Comparison of ENCODE assay signal across 27 cellular contexts in the genomic region with DNA sequence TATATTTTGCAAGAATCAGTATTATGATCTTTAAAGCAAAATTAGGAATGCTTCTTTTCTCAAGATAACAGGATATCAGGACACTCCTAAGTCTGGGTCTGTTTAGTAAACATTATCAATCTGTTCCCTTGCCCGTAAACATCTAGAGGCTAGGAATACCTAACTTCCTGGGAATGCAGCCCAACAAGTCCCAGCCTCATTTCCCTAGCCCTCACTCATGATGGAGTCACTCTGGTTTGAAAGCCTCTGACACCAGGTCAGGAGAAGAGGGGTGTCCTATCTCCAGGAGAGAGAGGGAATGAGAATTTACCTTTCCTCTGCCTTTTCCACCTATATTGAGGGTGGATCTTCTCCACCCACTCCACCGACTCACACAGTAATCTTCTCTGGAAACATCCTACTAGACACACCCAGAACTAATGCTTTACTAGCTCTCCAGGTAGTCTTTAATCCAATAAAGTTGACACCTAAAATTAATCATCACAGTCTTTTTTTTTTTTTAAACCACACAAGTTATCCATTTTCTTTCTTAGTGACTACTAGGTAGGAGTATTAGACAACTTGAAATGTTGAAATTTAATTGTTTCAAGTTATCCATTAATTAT.
"Had no signal": no experiment of that assay in that cellular context is flagged by ENCODE, and none has a peak within 500 bp of the region (broad histone marks: within the 10 kb centered on the region; RNA-seq: fewer than 3 reads in every experiment).

No MANE protein-coding gene starts in this region.

- H3K4me2 ChIP-seq: neural progenitor cell had no signal

- H3K27me3 ChIP-seq: brain microvascular endothelial cell, neural progenitor cell, right atrium auricular region, suprapubic skin, tibial artery had no signal

- H3K36me3 ChIP-seq: brain microvascular endothelial cell, neural progenitor cell, right atrium auricular region, suprapubic skin, tibial artery had no signal

- H3K9me3 ChIP-seq: psoas muscle, right atrium auricular region, suprapubic skin, tibial artery had no signal

- ATAC-seq: activated CD8-positive, alpha-beta T cell treated with anti-CD3 and anti-CD28 coated beads for 36 hours; activated T-cell treated with anti-CD3 and anti-CD28 coated beads, Interleukin-2, amount 50 U/mL, for 4 hours; activated T-helper 17 cell treated with anti-CD3 and anti-CD28 coated beads, Interleukin-2, amount 50 U/mL, for 72 hours; left colon; natural killer cell; psoas muscle had no signal

- H3K4me3 ChIP-seq: neural progenitor cell, psoas muscle, right atrium auricular region, suprapubic skin, tibial artery had no signal

- H3K9ac ChIP-seq: neural progenitor cell, parathyroid adenoma had no signal

- H2AFZ ChIP-seq: neural progenitor cell, parathyroid adenoma had no signal

- FAIRE-seq: astrocyte, urothelium cell line had no signal

- H3K27ac ChIP-seq: brain microvascular endothelial cell, neural progenitor cell, parathyroid adenoma, psoas muscle, right atrium auricular region, suprapubic skin, tibial artery had no signal

- H3K79me2 ChIP-seq: parathyroid adenoma had no signal

- H3K4me1 ChIP-seq: neural progenitor cell, parathyroid adenoma, psoas muscle, right atrium auricular region, tibial artery had no signal

- DNase-seq: activated B cell treated with CpG ODN at 0.5 μM for 24 hours; activated CD4-positive, alpha-beta T cell treated with anti-CD3 and anti-CD28 coated beads, Interleukin-2, amount 50 U/mL, for 1 hour; activated CD8-positive, alpha-beta T cell treated with anti-CD3 and anti-CD28 coated beads for 36 hours; activated gamma-delta T cell treated with Interleukin-2 at 50 U/mL for 16 hours; activated naive CD4-positive, alpha-beta T cell treated with anti-CD3 and anti-CD28 coated beads, Interleukin-2, amount 50 U/mL, for 16 hours; activated T-cell treated with anti-CD3 and anti-CD28 coated beads, Interleukin-2, amount 50 U/mL, for 4 hours; amniotic stem cell; brain microvascular endothelial cell; central memory CD4-positive, alpha-beta T cell; effector CD4-positive, alpha-beta T cell; erythroblast; foreskin melanocyte; left colon; natural killer cell; occipital lobe; psoas muscle; stimulated activated CD4-positive, alpha-beta T cell treated with anti-CD3 and anti-CD28 coated beads, Interleukin-15, amount 100 ng/mL, for 24 hours; stimulated activated naive CD4-positive, alpha-beta T cell; T-helper 1 cell; tibial artery had no signal
